ENCODE assay signal across 9 cellular contexts in the genomic region with DNA sequence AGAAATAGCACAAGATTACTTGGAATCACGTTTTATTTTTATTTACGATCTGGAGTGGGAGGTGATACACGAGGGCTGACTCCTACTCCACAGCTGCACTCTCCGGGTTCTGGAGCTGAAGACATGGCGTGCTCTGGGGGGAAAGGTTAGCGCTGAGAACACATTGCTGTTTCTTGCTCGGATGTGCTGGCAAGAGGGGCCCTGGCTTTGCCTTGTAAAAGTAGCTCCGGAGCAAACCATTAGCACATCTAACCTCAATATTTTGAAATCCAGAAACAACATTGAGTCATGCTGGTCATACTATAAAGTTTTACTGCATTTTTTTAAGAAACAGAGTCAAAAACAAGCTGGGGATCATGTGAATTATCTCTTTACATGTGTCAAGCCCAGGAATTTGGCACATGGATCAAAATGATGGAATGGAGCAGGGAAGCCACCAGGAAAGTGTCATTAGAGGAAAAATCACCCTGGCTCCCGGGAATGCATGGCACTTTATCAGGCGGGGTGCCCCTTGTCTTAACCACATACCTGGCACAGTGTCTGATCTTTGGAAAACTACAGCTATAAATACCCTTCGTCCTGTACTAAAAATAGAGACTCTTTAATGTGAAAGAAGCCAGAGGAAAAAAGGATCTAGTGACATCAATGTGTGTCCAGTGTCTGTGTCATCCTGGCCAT. TPM values are rescaled to one million over a fixed set of nuclear protein-coding genes. Genes with fewer than 3 reads are reported as not detected.
DNase-seq lines count a peak whose midpoint lies in the region; ATAC-seq and TF ChIP-seq lines count a peak whose summit lies in the region.
"Had no signal": no experiment of that assay in that cellular context is flagged by ENCODE, and none has a peak within 500 bp of the region (broad histone marks: within the 10 kb centered on the region; RNA-seq: fewer than 3 reads in every experiment).

No MANE protein-coding gene starts in this region.

- no peaks in the 10 kb centered on the region for H3K79me2 ChIP-seq in smooth muscle cell (ENCODE audit: low read depth)

- in situ Hi-C loops in G401 (cut with HindIII; ENCODE audit: low sequenced_read_pairs) (no loop called here), KBM-7 (cut with MboI; ENCODE audit: low pct_unique_long_range_greater_than_20kb, low sequenced_read_pairs) (no loop called here)

- H3K9ac ChIP-seq in smooth muscle cell (ENCODE audit: low read depth), result peak overlapping the region; percentile 83

- H3K4me3 ChIP-seq in HEK293 (ENCODE audit: low read depth, low read length), result no peak overlapping the region
- peak overlapping the region; percentile 4 for H3K4me3 ChIP-seq in left ventricle myocardium inferior
- H3K4me3 ChIP-seq in smooth muscle cell, result peak overlapping the region; percentile 23

- no peaks in the 10 kb centered on the region for H4K20me1 ChIP-seq in smooth muscle cell (ENCODE audit: low read depth)

- POLR2A ChIA-PET in HEK293 (lab: Yijun Ruan, JAX), result interaction anchor here (0.6 to 0.9 kb wide), 3 partner anchors 14 to 418 kb away, joined by 3 read pairs; no protein-coding TSS in a partner anchor

- DNase-seq in T1000 (lab: John Stamatoyannopoulos, UW) (peak; percentile 65), left ventricle myocardium inferior (peak; percentile 27), smooth muscle cell (lab: John Stamatoyannopoulos, UW; ENCODE audit: unreplicated experiment) (peak; percentile 46), G401 (ENCODE audit: low spot score) (no peak), HUDEP-2 (lab: John Stamatoyannopoulos, UW; ENCODE audit: unreplicated experiment in 76 of 76) (no peak), KBM-7 (no peak)
- DNase-seq: stimulated activated naive CD8-positive, alpha-beta T cell treated with anti-CD3 and anti-CD28 coated beads, Interleukin-15, Interleukin-2, amounts not matched to agents 100 U/mL and 50 U/mL, for 24 hours had no signal

- peaks cover 36% of the 10 kb centered on the region for H3F3A ChIP-seq in smooth muscle cell (ENCODE audit: low read depth)

- no peak for ATAC-seq in HG03039 (IDR thresholded peaks at IDR 0.05; ENCODE audit: unreplicated experiment)
- ATAC-seq: stimulated activated naive CD8-positive, alpha-beta T cell treated with anti-CD3 and anti-CD28 coated beads, Interleukin-15, Interleukin-2, amounts not matched to agents 100 U/mL and 50 U/mL, for 24 hours had no signal

- H3K36me3 ChIP-seq in HEK293 (ENCODE audit: control insufficient read depth in 2 of 2, insufficient read depth in 1 of 2, low read length in 2 of 2), result no peaks in the 10 kb centered on the region
- H3K36me3 ChIP-seq in left ventricle myocardium inferior, result no peaks in the 10 kb centered on the region
- no peaks in the 10 kb centered on the region for H3K36me3 ChIP-seq in smooth muscle cell (ENCODE audit: low read depth)

- H3K4me2 ChIP-seq in smooth muscle cell, result peak overlapping the region; percentile 73

- intact Hi-C loops in left ventricle myocardium inferior (cut with micrococcal nuclease), result no loop called here

- H3K4me1 ChIP-seq in HEK293 (ENCODE audit: control insufficient read depth, insufficient read depth, low read length) (peaks cover 45% of the 10 kb centered on the region), left ventricle myocardium inferior (peaks cover 40% of the 10 kb centered on the region), smooth muscle cell (ENCODE audit: low read depth) (peaks cover 50% of the 10 kb centered on the region)

- H3K27ac ChIP-seq in HEK293 (ENCODE audit: extremely low read depth, low read depth, low read length) (peak overlapping the region; percentile 65), left ventricle myocardium inferior (replicated peaks) (peak overlapping the region; percentile 69), smooth muscle cell (ENCODE audit: low read depth) (peak overlapping the region; percentile 99)

- H3K9me3 ChIP-seq in HEK293 (ENCODE audit: control insufficient read depth, insufficient read depth, low read depth, low read length) (no peaks in the 10 kb centered on the region), left ventricle myocardium inferior (replicated peaks) (peaks cover 5% of the 10 kb centered on the region), smooth muscle cell (replicated peaks; ENCODE audit: low read depth) (no peaks in the 10 kb centered on the region)

- TF ChIP-seq CTCF in HEK293 (tag by site-specific recombination; IDR thresholded peaks at IDR 0.05) (no peak), left ventricle myocardium inferior (IDR thresholded peaks at IDR 0.05; ENCODE audit: borderline replicate concordance) (no peak), smooth muscle cell (IDR thresholded peaks at IDR 0.05; ENCODE audit: borderline replicate concordance, insufficient read depth, poor library complexity, severe bottlenecking) (no peak)

- no peak overlapping the region for H2AFZ ChIP-seq in smooth muscle cell (ENCODE audit: low read depth)

- CTCF ChIA-PET in HEK293 (lab: Yijun Ruan, JAX), result interaction anchor here (1.4 to 6.3 kb wide), 2 partner anchors 8 to 17 kb away, joined by 3 to 41 read pairs; no protein-coding TSS in a partner anchor

- WGBS in smooth muscle cell (ENCODE audit: low lambda C conversion rate), result 2% methylated on average over 11 of the region's 11 CpGs

- H3K27me3 ChIP-seq in left ventricle myocardium inferior (ENCODE audit: low read depth) (peaks cover 3% of the 10 kb centered on the region), smooth muscle cell (ENCODE audit: low read depth) (no peaks in the 10 kb centered on the region)

TF ChIP-seq in HEK293, 187 proteins besides CTCF, POLR2A, EP300 and RAD21 (continues in another document):
- TF ChIP-seq ZNF843 (tag by site-specific recombination; IDR thresholded peaks at IDR 0.05) (peak; percentile 77), ZBTB20 (tag by site-specific recombination; IDR thresholded peaks at IDR 0.05) (peak; percentile 63; the same call in 1 of the 2 replicates), ZNF138 (tag by site-specific recombination; IDR thresholded peaks at IDR 0.05; ENCODE audit: borderline replicate concordance) (no peak), MZF1 (tag by site-specific recombination; IDR thresholded peaks at IDR 0.05; ENCODE audit: borderline replicate concordance) (0 out of 2 replicates have a peak, but pooled peaks have one; percentile 59), SP7 (tag by site-specific recombination; IDR thresholded peaks at IDR 0.05) (peak; percentile 34), FEZF1 (tag by site-specific recombination; IDR thresholded peaks at IDR 0.05) (peak; percentile 75), ZNF629 (tag by site-specific recombination; IDR thresholded peaks at IDR 0.05) (0 out of 2 replicates have a peak, but pooled peaks have one; percentile 41), ZBTB7A (tag by site-specific recombination; IDR thresholded peaks at IDR 0.05; ENCODE audit: low read depth) (no peak), IKZF3 (tag by site-specific recombination; IDR thresholded peaks at IDR 0.05) (peak; percentile 72), ZNF830 (tag by site-specific recombination; IDR thresholded peaks at IDR 0.05; ENCODE audit: low read depth) (no peak), ZIC2 (tag by site-specific recombination; IDR thresholded peaks at IDR 0.05) (no peak), HOXD13 (CRISPR knock-in tag; IDR thresholded peaks at IDR 0.05; ENCODE audit: borderline replicate concordance) (peak; percentile 75; the same call in 1 of the 2 replicates), YY1 (tag by site-specific recombination; IDR thresholded peaks at IDR 0.05) (no peak)
- TF ChIP-seq, protein P1, sequence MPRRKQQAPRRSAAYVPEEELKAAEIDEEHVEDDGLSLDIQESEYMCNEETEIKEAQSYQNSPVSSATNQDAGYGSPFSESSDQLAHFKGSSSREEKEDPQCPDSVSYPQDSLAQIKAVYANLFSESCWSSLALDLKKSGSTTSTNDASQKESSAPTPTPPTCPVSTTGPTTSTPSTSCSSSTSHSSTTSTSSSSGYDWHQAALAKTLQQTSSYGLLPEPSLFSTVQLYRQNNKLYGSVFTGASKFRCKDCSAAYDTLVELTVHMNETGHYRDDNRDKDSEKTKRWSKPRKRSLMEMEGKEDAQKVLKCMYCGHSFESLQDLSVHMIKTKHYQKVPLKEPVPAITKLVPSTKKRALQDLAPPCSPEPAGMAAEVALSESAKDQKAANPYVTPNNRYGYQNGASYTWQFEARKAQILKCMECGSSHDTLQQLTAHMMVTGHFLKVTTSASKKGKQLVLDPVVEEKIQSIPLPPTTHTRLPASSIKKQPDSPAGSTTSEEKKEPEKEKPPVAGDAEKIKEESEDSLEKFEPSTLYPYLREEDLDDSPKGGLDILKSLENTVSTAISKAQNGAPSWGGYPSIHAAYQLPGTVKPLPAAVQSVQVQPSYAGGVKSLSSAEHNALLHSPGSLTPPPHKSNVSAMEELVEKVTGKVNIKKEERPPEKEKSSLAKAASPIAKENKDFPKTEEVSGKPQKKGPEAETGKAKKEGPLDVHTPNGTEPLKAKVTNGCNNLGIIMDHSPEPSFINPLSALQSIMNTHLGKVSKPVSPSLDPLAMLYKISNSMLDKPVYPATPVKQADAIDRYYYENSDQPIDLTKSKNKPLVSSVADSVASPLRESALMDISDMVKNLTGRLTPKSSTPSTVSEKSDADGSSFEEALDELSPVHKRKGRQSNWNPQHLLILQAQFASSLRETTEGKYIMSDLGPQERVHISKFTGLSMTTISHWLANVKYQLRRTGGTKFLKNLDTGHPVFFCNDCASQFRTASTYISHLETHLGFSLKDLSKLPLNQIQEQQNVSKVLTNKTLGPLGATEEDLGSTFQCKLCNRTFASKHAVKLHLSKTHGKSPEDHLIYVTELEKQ (tag by site-specific recombination; IDR thresholded peaks at IDR 0.05; ENCODE audit: borderline replicate concordance), result no peak
- TF ChIP-seq, protein P2, sequence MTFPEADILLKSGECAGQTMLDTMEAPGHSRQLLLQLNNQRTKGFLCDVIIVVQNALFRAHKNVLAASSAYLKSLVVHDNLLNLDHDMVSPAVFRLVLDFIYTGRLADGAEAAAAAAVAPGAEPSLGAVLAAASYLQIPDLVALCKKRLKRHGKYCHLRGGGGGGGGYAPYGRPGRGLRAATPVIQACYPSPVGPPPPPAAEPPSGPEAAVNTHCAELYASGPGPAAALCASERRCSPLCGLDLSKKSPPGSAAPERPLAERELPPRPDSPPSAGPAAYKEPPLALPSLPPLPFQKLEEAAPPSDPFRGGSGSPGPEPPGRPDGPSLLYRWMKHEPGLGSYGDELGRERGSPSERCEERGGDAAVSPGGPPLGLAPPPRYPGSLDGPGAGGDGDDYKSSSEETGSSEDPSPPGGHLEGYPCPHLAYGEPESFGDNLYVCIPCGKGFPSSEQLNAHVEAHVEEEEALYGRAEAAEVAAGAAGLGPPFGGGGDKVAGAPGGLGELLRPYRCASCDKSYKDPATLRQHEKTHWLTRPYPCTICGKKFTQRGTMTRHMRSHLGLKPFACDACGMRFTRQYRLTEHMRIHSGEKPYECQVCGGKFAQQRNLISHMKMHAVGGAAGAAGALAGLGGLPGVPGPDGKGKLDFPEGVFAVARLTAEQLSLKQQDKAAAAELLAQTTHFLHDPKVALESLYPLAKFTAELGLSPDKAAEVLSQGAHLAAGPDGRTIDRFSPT (tag by site-specific recombination; IDR thresholded peaks at IDR 0.05), result peak; percentile 49; the same call in 1 of the 2 replicates

RNA-seq across cellular contexts. Expression of a gene that starts 31.6 kb away (rescaled TPM):
- total RNA-seq in left ventricle myocardium inferior (not detected), smooth muscle cell (not detected in 2 replicates)
- polyA plus RNA-seq in smooth muscle cell, result not detected in 2 replicates
- not detected in 2 replicates for total RNA-seq in G401 (2014; rRNA removed; shearing (Covaris generic))

Comparison
In these comparisons a context has a peak if more than half of its experiments do, and no peak if none do; other contexts are left out.
1. DNase-seq: peak in T1000 (single experiment), left ventricle myocardium inferior (single experiment) and smooth muscle cell (single experiment); none in G401 (single experiment), HUDEP-2 (0 of 76) and KBM-7 (single experiment).
2. Peak in every context shown above with its lines, with median percentiles within 50 percentile points of each other: H3K27ac ChIP-seq.